ENCODE assay signal across 16 cellular contexts in the genomic region with DNA sequence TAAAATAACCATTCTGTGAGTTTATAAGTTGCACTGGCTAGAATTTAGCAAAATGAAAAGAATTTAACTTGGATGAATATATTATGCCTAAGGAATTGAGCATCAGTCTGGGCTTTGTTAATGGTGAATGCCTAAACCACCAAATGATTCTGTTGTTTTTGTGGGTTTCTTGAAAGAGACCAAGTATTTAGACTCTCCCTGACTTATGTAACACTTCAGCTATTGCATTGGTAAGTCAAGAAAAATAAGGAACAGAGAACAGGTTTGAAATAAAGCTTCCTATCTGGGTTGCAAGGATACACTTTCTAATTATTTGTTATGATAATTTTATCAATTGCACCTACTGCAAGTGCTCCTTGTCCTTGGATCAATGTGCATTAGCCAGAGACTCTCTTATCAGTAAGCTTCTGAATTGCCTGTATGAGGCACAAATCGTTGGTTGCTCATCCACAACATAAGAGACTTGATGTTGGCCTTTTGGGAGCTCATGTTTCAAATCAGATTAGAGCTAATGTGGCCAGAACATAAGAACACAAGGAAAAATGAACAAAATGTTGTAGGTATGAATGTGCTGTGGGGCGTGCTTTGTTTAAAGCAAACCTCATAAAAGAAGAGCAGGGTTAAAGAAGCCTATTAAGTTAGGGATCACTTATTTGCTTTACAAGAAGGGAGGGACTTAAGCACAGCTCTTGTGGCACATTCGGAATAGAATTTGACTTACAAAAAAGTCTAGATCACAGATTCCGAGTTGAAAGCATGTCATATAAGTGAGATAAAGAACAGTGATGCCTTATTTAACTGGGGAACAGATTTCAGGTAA. TPM values are rescaled to one million over a fixed set of nuclear protein-coding genes. Genes with fewer than 3 reads are reported as not detected.
DNase-seq lines count a peak whose midpoint lies in the region; ATAC-seq, FAIRE-seq and TF ChIP-seq lines count a peak whose summit lies in the region.
"Had no signal": no experiment of that assay in that cellular context is flagged by ENCODE, and none has a peak within 500 bp of the region (broad histone marks: within the 10 kb centered on the region; RNA-seq: fewer than 3 reads in every experiment).

No MANE protein-coding gene starts in this region.

- no peak overlapping the region for H2BK5ac ChIP-seq in IMR-90 (ENCODE audit: low read depth, low read length, poor library complexity, severe bottlenecking)

- no peak overlapping the region for H2BK20ac ChIP-seq in IMR-90 (ENCODE audit: low read depth, low read length)

- H3K14ac ChIP-seq in IMR-90 (replicated peaks; ENCODE audit: low read depth, low read length), result no peak overlapping the region

- H4K20me1 ChIP-seq in IMR-90 (ENCODE audit: insufficient read depth, low read length), result peaks cover 12% of the 10 kb centered on the region

- H4K8ac ChIP-seq in IMR-90 (ENCODE audit: low read depth in 2 of 2, low read length in 2 of 2), result no peak overlapping the region

- ATAC-seq in IMR-90 (ENCODE audit: low read depth) (no peak; the same call in 1 of the 2 replicates), SK-N-SH treated with all-trans-retinoic acid at 6 μM for 48 hours (peak; percentile 40)
- no peak for ATAC-seq in activated T-helper 17 cell treated with anti-CD3 and anti-CD28 coated beads, Interleukin-2, amount 50 U/mL, for 72 hours (replicated peaks)
- ATAC-seq: activated T-cell treated with anti-CD3 and anti-CD28 coated beads, Interleukin-2, amount 50 U/mL, for 72 hours; stimulated activated naive B cell treated with anti-CD40 and anti-IgM and Interleukin-4, amounts not matched to agents 10 μg/mL and 1 μg/mL and 100 μg/mL, for 72 hours had no signal

- peaks cover 2 to 33% of the 10 kb centered on the region in 2 experiments; a peak in 3 of 4 replicates for H3K79me1 ChIP-seq in IMR-90 (ENCODE audit: low read depth in 1 of 2, low read length in 2 of 2)

- no peak overlapping the region for H3K56ac ChIP-seq in IMR-90 (ENCODE audit: extremely low read depth, insufficient read depth, low read length)

- FAIRE-seq in islet of Langerhans (lab: Jason Lieb, UNC), result peak; percentile 17

- no peaks in the 10 kb centered on the region for H3K9me1 ChIP-seq in IMR-90 (ENCODE audit: insufficient read depth, low read length)

- CTCF ChIA-PET in IMR-90 (lab: Yijun Ruan, JAX), result no interaction called here

- H2BK15ac ChIP-seq in IMR-90 (ENCODE audit: low read depth, low read length), result no peak overlapping the region

- 84% methylated on average over 2 of the region's 4 CpGs; no CpG with 5 or more reads in 1 of the 2 experiments for WGBS in IMR-90 (ENCODE audit: extremely low coverage in 2 of 2, insufficient read length in 1 of 2), 2 experiments

- H4K91ac ChIP-seq in IMR-90 (ENCODE audit: insufficient read depth, low read depth, low read length), result no peak overlapping the region

- dilution Hi-C loops in IMR-90 (cut with HindIII; ENCODE audit: low sequenced_read_pairs, unreplicated experiment), result no loop called here

- H3K27ac ChIP-seq in IMR-90 (ENCODE audit: insufficient read depth, low read length), result no peak overlapping the region
- H3K27ac ChIP-seq: neutrophil had no signal

- H3K18ac ChIP-seq in IMR-90 (ENCODE audit: low read depth, low read length), result no peak overlapping the region

- no peaks in the 10 kb centered on the region for H3K36me3 Mint-ChIP-seq in activated T-helper 17 cell treated with anti-CD3 and anti-CD28 coated beads, Interleukin-2, amount 50 U/mL, for 72 hours (ENCODE audit: low read depth)
- H3K36me3 Mint-ChIP-seq: stimulated activated naive B cell treated with anti-CD40 and anti-IgM and Interleukin-4, amounts not matched to agents 10 μg/mL and 1 μg/mL and 100 μg/mL, for 72 hours; type B pancreatic cell had no signal

- no peak overlapping the region for H2AK9ac ChIP-seq in IMR-90 (replicated peaks; ENCODE audit: low read depth, low read length, poor library complexity)

- peaks cover 8% of the 10 kb centered on the region for H3K4me1 Mint-ChIP-seq in activated T-helper 17 cell treated with anti-CD3 and anti-CD28 coated beads, Interleukin-2, amount 50 U/mL, for 72 hours

- no peak overlapping the region for H3K4ac ChIP-seq in IMR-90 (ENCODE audit: low read depth, low read length)

- POLR2A ChIA-PET in IMR-90 (lab: Charles Lee; ENCODE audit: unreplicated experiment), result no interaction called here

- peak overlapping the region; percentile 5; the same call in 1 of the 2 replicates for H3K4me3 ChIP-seq in BE2C (ENCODE audit: low read depth, low read length)
- H3K4me3 ChIP-seq in IMR-90 (ENCODE audit: insufficient read depth, low read depth, low read length), result no peak overlapping the region

- no peak overlapping the region for H2BK120ac ChIP-seq in IMR-90 (ENCODE audit: low read depth, low read length)

- H3K36me3 ChIP-seq in BE2C (no peaks in the 10 kb centered on the region), IMR-90 (ENCODE audit: control insufficient read depth, insufficient read depth, low read length) (no peaks in the 10 kb centered on the region)
- H3K36me3 ChIP-seq: neutrophil had no signal

- intact Hi-C loops in IMR-90 (cut with micrococcal nuclease), result no loop called here

- H3K9me3 ChIP-seq in BE2C (no peaks in the 10 kb centered on the region), IMR-90 (ENCODE audit: control insufficient read depth, insufficient read depth, low read length) (no peaks in the 10 kb centered on the region)
- H3K9me3 ChIP-seq: neutrophil had no signal

- DNase-seq in BE2C (peak; percentile 37), IMR-90 (peak; percentile 18), DMS 273 treated with DMSO at 0.1 percent for 48 hours (lab: John Stamatoyannopoulos, UW) (no peak), NCI-H510A (lab: John Stamatoyannopoulos, UW) (no peak), NCI-H187 (lab: John Stamatoyannopoulos, UW) (no peak)
- DNase-seq: activated CD4-positive, alpha-beta T cell treated with anti-CD3 and anti-CD28 coated beads, Interleukin-2, amount 50 U/mL, for 4 hours; activated T-cell treated with anti-CD3 and anti-CD28 coated beads, Interleukin-2, amount 50 U/mL, for 72 hours; DMS79; mesenchymal stem cell; NCI-H1694; stimulated activated naive B cell treated with anti-CD40 and anti-IgM and Interleukin-4, amounts not matched to agents 10 μg/mL and 1 μg/mL and 100 μg/mL, for 72 hours had no signal

- peaks cover 58% of the 10 kb centered on the region for H3K4me1 ChIP-seq in BE2C
- no peaks in the 10 kb centered on the region for H3K4me1 ChIP-seq in IMR-90 (ENCODE audit: control insufficient read depth, insufficient read depth, low read length)

- H3K27me3 ChIP-seq in BE2C (no peaks in the 10 kb centered on the region), IMR-90 (ENCODE audit: control insufficient read depth, insufficient read depth, low read length) (no peaks in the 10 kb centered on the region)
- H3K27me3 ChIP-seq: neutrophil had no signal

- no peak overlapping the region for H4K5ac ChIP-seq in IMR-90 (ENCODE audit: low read depth, low read length)

- no peak for TF ChIP-seq RAD21 in IMR-90 (IDR thresholded peaks at IDR 0.05; ENCODE audit: low read length)

- H3K23ac ChIP-seq in IMR-90 (ENCODE audit: low read depth, low read length), result no peak overlapping the region

- H3K4me3 Mint-ChIP-seq in activated T-helper 17 cell treated with anti-CD3 and anti-CD28 coated beads, Interleukin-2, amount 50 U/mL, for 72 hours, result no peak overlapping the region
- H3K4me3 Mint-ChIP-seq: activated T-cell treated with anti-CD3 and anti-CD28 coated beads, Interleukin-2, amount 50 U/mL, for 72 hours; stimulated activated naive B cell treated with anti-CD40 and anti-IgM and Interleukin-4, amounts not matched to agents 10 μg/mL and 1 μg/mL and 100 μg/mL, for 72 hours; type B pancreatic cell had no signal

- no peak for TF ChIP-seq CTCF in BE2C (IDR thresholded peaks at IDR 0.05; ENCODE audit: low read depth, low read length)
- TF ChIP-seq CTCF in IMR-90 (conservative IDR thresholded peaks at IDR 0.05; ENCODE audit: low read depth, low read length), result no peak

- no peak overlapping the region for H3K27ac Mint-ChIP-seq in activated T-helper 17 cell treated with anti-CD3 and anti-CD28 coated beads, Interleukin-2, amount 50 U/mL, for 72 hours
- H3K27ac Mint-ChIP-seq: activated T-cell treated with anti-CD3 and anti-CD28 coated beads, Interleukin-2, amount 50 U/mL, for 72 hours; stimulated activated naive B cell treated with anti-CD40 and anti-IgM and Interleukin-4, amounts not matched to agents 10 μg/mL and 1 μg/mL and 100 μg/mL, for 72 hours; type B pancreatic cell had no signal

- no peaks in the 10 kb centered on the region for H3K9me3 Mint-ChIP-seq in activated T-helper 17 cell treated with anti-CD3 and anti-CD28 coated beads, Interleukin-2, amount 50 U/mL, for 72 hours
- H3K9me3 Mint-ChIP-seq: activated T-cell treated with anti-CD3 and anti-CD28 coated beads, Interleukin-2, amount 50 U/mL, for 72 hours; stimulated activated naive B cell treated with anti-CD40 and anti-IgM and Interleukin-4, amounts not matched to agents 10 μg/mL and 1 μg/mL and 100 μg/mL, for 72 hours; type B pancreatic cell had no signal

- H2AK5ac ChIP-seq in IMR-90 (ENCODE audit: low read depth, low read length), result no peak overlapping the region

- no peak for TF ChIP-seq POLR2A in IMR-90 (IDR thresholded peaks at IDR 0.05; ENCODE audit: low read depth, low read length)

- no TSS peak for BruUV-seq in IMR-90 (replicated peaks; lab: Mats Ljungman, UMichigan)

- no peak overlapping the region for H3K9ac ChIP-seq in IMR-90 (ENCODE audit: low read depth, low read length)

- in situ Hi-C loops in IMR-90 (cut with MboI; ENCODE audit: low sequenced_read_pairs), result no loop called here

- H3K27me3 Mint-ChIP-seq in activated T-helper 17 cell treated with anti-CD3 and anti-CD28 coated beads, Interleukin-2, amount 50 U/mL, for 72 hours, result no peaks in the 10 kb centered on the region
- H3K27me3 Mint-ChIP-seq: stimulated activated naive B cell treated with anti-CD40 and anti-IgM and Interleukin-4, amounts not matched to agents 10 μg/mL and 1 μg/mL and 100 μg/mL, for 72 hours had no signal

- H2AFZ ChIP-seq in IMR-90 (replicated peaks; ENCODE audit: low read length, poor library complexity), result no peak overlapping the region

- H3K4me2 ChIP-seq in IMR-90 (ENCODE audit: low read depth, low read length), result no peak overlapping the region

TF ChIP-seq in IMR-90, 13 proteins besides CTCF, POLR2A, EP300 and RAD21 (continues in another document):
- TF ChIP-seq SMC3 (IDR thresholded peaks at IDR 0.05; ENCODE audit: low read depth, low read length) (no peak), FOS (IDR thresholded peaks at IDR 0.05; ENCODE audit: low read depth, low read length) (no peak), BHLHE40 (IDR thresholded peaks at IDR 0.05; ENCODE audit: low read depth, low read length) (no peak)

TF ChIP-seq in SK-N-SH treated with all-trans-retinoic acid at 6 μM for 48 hours, 23 proteins besides CTCF, POLR2A, EP300 and RAD21 (continues in another document):
- TF ChIP-seq RARB (CRISPR knock-in tag; IDR thresholded peaks at IDR 0.05) (no peak), SNAI2 (CRISPR knock-in tag; IDR thresholded peaks at IDR 0.05) (no peak), ARNTL (CRISPR knock-in tag; IDR thresholded peaks at IDR 0.05; ENCODE audit: borderline replicate concordance, low read depth) (no peak)

RNA-seq across cellular contexts. Expression of a gene that starts 37.2 kb away (rescaled TPM):
- polyA plus RNA-seq in BE2C (2012; ENCODE audit: insufficient read depth, insufficient read length, low read depth), result 34.0 TPM
- total RNA-seq in IMR-90 (2012; rRNA removed), result 13.3 and 32.4 TPM in 2 replicates
- polyA plus RNA-seq in IMR-90 (2012; rRNA removed), result 8.1 TPM in 2 replicates
- polyA plus RNA-seq in IMR-90 (2012; cell fraction: cytosol; rRNA removed), result 4.3 and 5.8 TPM in 2 replicates
- 4.3 and 9.3 TPM in 2 replicates for polyA plus RNA-seq in IMR-90 (2012; cell fraction: nucleus; rRNA removed; ENCODE audit: low replicate concordance)
- total RNA-seq in activated T-helper 17 cell treated with anti-CD3 and anti-CD28 coated beads, Interleukin-2, amount 50 U/mL, for 72 hours, result 10 to 100 TPM; 15.9 to 16.6 TPM

Comparison
In these comparisons a context has a peak if more than half of its experiments do, and no peak if none do; other contexts are left out.
1. DNase-seq: peak in BE2C (single experiment) and IMR-90 (single experiment); none in DMS 273 treated with DMSO at 0.1 percent for 48 hours (single experiment), NCI-H510A (single experiment) and NCI-H187 (0 of 2).